In the genomic region with DNA sequence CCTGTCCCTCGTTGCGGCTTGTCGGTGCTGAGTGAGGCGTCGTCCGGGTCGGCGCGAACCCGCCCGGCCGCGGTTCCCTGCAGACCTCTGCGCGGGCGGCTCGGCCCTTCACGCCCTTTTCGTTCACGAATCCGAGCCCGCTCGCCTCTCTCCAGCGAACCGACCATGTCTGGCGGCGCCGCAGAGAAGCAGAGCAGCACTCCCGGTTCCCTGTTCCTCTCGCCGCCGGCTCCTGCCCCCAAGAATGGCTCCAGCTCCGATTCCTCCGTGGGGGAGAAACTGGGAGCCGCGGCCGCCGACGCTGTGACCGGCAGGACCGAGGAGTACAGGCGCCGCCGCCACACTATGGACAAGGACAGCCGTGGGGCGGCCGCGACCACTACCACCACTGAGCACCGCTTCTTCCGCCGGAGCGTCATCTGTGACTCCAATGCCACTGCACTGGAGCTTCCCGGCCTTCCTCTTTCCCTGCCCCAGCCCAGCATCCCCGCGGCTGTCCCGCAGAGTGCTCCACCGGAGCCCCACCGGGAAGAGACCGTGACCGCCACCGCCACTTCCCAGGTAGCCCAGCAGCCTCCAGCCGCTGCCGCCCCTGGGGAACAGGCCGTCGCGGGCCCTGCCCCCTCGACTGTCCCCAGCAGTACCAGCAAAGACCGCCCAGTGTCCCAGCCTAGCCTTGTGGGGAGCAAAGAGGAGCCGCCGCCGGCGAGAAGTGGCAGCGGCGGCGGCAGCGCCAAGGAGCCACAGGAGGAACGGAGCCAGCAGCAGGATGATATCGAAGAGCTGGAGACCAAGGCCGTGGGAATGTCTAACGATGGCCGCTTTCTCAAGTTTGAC, we compare ENCODE assay signal across 8 cellular contexts. TPM values are rescaled to one million over a fixed set of nuclear protein-coding genes. Genes with fewer than 3 reads are reported as not detected.
DNase-seq lines count a peak whose midpoint lies in the region; ATAC-seq and TF ChIP-seq lines count a peak whose summit lies in the region.

No MANE protein-coding gene starts in this region.

- intact Hi-C loops in Calu3 (cut with micrococcal nuclease; ENCODE audit: unreplicated experiment), result loop anchor here (2.0 to 10.0 kb wide), 3 partner anchors 17 to 109 kb away; no protein-coding TSS in a partner anchor

- H3K4me3 ChIP-seq in fibroblast of villous mesenchyme (ENCODE audit: low read depth, low read length) (peak overlapping the region; percentile 91), neuron (ENCODE audit: low read length) (peak overlapping the region; percentile 87), tibial nerve (peak overlapping the region; percentile 91 to 98 (median 94))

- TF ChIP-seq POLR2A in tibial nerve (IDR thresholded peaks at IDR 0.05), result no peak

- no peak overlapping the region for H3K4me3 Mint-ChIP-seq in Calu3 (ENCODE audit: low read depth, unreplicated experiment)

- H3K36me3 Mint-ChIP-seq in Calu3 (ENCODE audit: insufficient read depth, unreplicated experiment), result peaks cover 13% of the 10 kb centered on the region

- peak; percentile 67 for DNase-seq in Calu3
- peak; percentile 12 for DNase-seq in NCI-H1092 (lab: John Stamatoyannopoulos, UW)
- DNase-seq in activated T-helper 1 cell treated with anti-CD3 and anti-CD28 coated beads, Interleukin-2, amount 50 U/mL, for 16 hours (ENCODE audit: low read depth in 1 of 2, low spot score in 1 of 2), result peak; percentile 17 to 23
- peak; percentile 23 for DNase-seq in fibroblast of villous mesenchyme (ENCODE audit: low read depth)
- peak; percentile 16 to 17 for DNase-seq in tibial nerve (ENCODE audit: low spot score in 2 of 2)

- ATAC-seq in GM21737 (IDR thresholded peaks at IDR 0.05; ENCODE audit: unreplicated experiment) (peak; percentile 10), GM18520 (IDR thresholded peaks at IDR 0.05; ENCODE audit: unreplicated experiment) (no peak)

- TF ChIP-seq EP300 in tibial nerve (IDR thresholded peaks at IDR 0.05), result peak in 1 of 2 donors; percentile 12

- H3K27ac Mint-ChIP-seq in Calu3 (ENCODE audit: unreplicated experiment), result peak overlapping the region; percentile 88

- H3K9me3 Mint-ChIP-seq in Calu3 (ENCODE audit: low read depth, unreplicated experiment), result no peaks in the 10 kb centered on the region

- CTCF ChIA-PET in Calu3 (lab: Charles Lee), result interaction anchor here (1.4 to 2.4 kb wide), 4 partner anchors 23 to 184 kb away, joined by 5 to 20 read pairs (median 8); no protein-coding TSS in a partner anchor

- H3K9me3 ChIP-seq in neuron (ENCODE audit: low read length), result no peaks in the 10 kb centered on the region
- H3K9me3 ChIP-seq in tibial nerve, result no peaks in the 10 kb centered on the region

- H3K27me3 Mint-ChIP-seq in Calu3 (ENCODE audit: unreplicated experiment), result no peaks in the 10 kb centered on the region

- BruUV-seq in Calu3 (replicated peaks; lab: Mats Ljungman, UMichigan), result no TSS peak

- WGBS in tibial nerve, 2 donors, result 1% methylated on average over 24 to 68 of the region's 81 CpGs

- H3K27ac ChIP-seq in tibial nerve, result peak overlapping the region; percentile 97 to 100 (median 100)

- TF ChIP-seq CTCF in Calu3 (IDR thresholded peaks at IDR 0.05; ENCODE audit: unreplicated experiment) (no peak), fibroblast of villous mesenchyme (IDR thresholded peaks at IDR 0.05; ENCODE audit: insufficient read depth, low read depth, low read length) (no peak), tibial nerve (IDR thresholded peaks at IDR 0.05) (peak in 1 of 5 experiments; percentile 45)

- H3K27me3 ChIP-seq in neuron (ENCODE audit: insufficient read depth, low read length), result no peaks in the 10 kb centered on the region
- H3K27me3 ChIP-seq in tibial nerve, result no peaks in the 10 kb centered on the region

- H3K36me3 ChIP-seq in neuron (ENCODE audit: insufficient read depth, low read length) (no peaks in the 10 kb centered on the region), tibial nerve (no peaks in the 10 kb centered on the region)

- H3K4me1 Mint-ChIP-seq in Calu3 (ENCODE audit: low read depth, unreplicated experiment), result peaks cover 17% of the 10 kb centered on the region

- H2AFZ ChIP-seq in neuron (ENCODE audit: low read depth, low read length), result no peak overlapping the region

- H3K4me1 ChIP-seq in neuron (ENCODE audit: insufficient read depth, low read length) (peaks cover 30% of the 10 kb centered on the region), tibial nerve (peaks cover 0 to 48% (median 16%) of the 10 kb centered on the region in 4 donors)

RNA-seq across cellular contexts. Expression of gene WNK1, which starts 1.2 kb away (rescaled TPM):
- total RNA-seq in Calu3 (2022) (93.8 and 107 TPM in 2 replicates), fibroblast of villous mesenchyme (70.5 and 92.4 TPM in 2 replicates), tibial nerve (100 to 1,000 TPM; 153 to 220 (median 178) TPM)

Comparison
In these comparisons a context has a peak if more than half of its experiments do, and no peak if none do; other contexts are left out.
1. DNase-seq: peak in every context shown above with its lines; median percentile 67 in Calu3; 23 in fibroblast of villous mesenchyme; 20 in activated T-helper 1 cell treated with anti-CD3 and anti-CD28 coated beads, Interleukin-2, amount 50 U/mL, for 16 hours; 16 in tibial nerve; 12 in NCI-H1092.